8 cellular contexts compared by ENCODE assay signal in genomic region chr5:143066556-143067281, GRCh38.
DNase-seq lines count a peak whose midpoint lies in the region; ATAC-seq, FAIRE-seq and TF ChIP-seq lines count a peak whose summit lies in the region.

No MANE protein-coding gene starts in this region.

- DNase-seq in A549 (ENCODE audit: low read depth in 1 of 2, low spot score in 1 of 2) (peak in 1 of 2 experiments; percentile 37), SIG-M5 treated with dmso at 0.1 percent for 504 hours (lab: John Stamatoyannopoulos, UW; ENCODE audit: unreplicated experiment) (no peak), AG20443 (ENCODE audit: low spot score) (no peak), testis (no peak)
- peak; percentile 51 to 57 for DNase-seq in activated T-cell treated with anti-CD3 and anti-CD28 coated beads, Interleukin-2, amount 50 U/mL, for 48 hours
- DNase-seq in stimulated activated CD4-positive, alpha-beta T cell treated with anti-CD3 and anti-CD28 coated beads, Interleukin-12 subunit alpha, Interleukin-12 subunit beta, amount 100 ng/mL, for 24 hours (ENCODE audit: low read depth in 2 of 2), result peak; percentile 14 to 18

- TF ChIP-seq CTCF in A549 (IDR thresholded peaks at IDR 0.05), result no peak
- TF ChIP-seq CTCF in testis (IDR thresholded peaks at IDR 0.05), result no peak

- peaks cover 38% of the 10 kb centered on the region for H3K4me1 ChIP-seq in A549
- peaks cover 36% of the 10 kb centered on the region for H3K4me1 ChIP-seq in testis

- no peak for TF ChIP-seq EP300 in A549 (IDR thresholded peaks at IDR 0.05)

- POLR2A ChIA-PET in A549 (lab: Yijun Ruan, JAX), result interaction anchor here (0.7 kb wide), 1 partner anchor 173 kb away, joined by 6 read pairs; no protein-coding TSS in a partner anchor

- TF ChIP-seq POLR2A in A549 (IDR thresholded peaks at IDR 0.05; ENCODE audit: low read length) (no peak), testis (IDR thresholded peaks at IDR 0.05) (no peak)

- 67% methylated on average over 8 of the region's 8 CpGs for WGBS in A549 (ENCODE audit: missing lambda C conversion rate)
- 78 to 82% methylated on average over 8 of the region's 8 CpGs for WGBS in testis, 2 donors

- no peak for TF ChIP-seq RAD21 in A549 (conservative IDR thresholded peaks at IDR 0.05 in 1 of 2, IDR thresholded peaks at IDR 0.05 in 1 of 2)

- FAIRE-seq in A549 (lab: Jason Lieb, UNC), result no peak

- intact Hi-C loops in testis (cut with DNase I; ENCODE audit: low total_unique reads), result no loop called here

- CTCF ChIA-PET in A549 (lab: Yijun Ruan, JAX), result interaction anchor here (0.6 to 1.6 kb wide), 2 partner anchors 14 to 800 kb away, joined by 3 to 6 read pairs; no protein-coding TSS in a partner anchor

- H3K4me3 ChIP-seq in A549 (no peak overlapping the region), testis (no peak overlapping the region)

- peaks cover 9% of the 10 kb centered on the region; the same call in 1 of the 3 replicates for H3K9me3 ChIP-seq in A549
- no peaks in the 10 kb centered on the region for H3K9me3 ChIP-seq in testis

- H3K4me2 ChIP-seq in A549, result peak overlapping the region; percentile 33

- ATAC-seq in A549 (peak; percentile 43 to 64; a peak in 3 of 6 replicates), GM19023 (IDR thresholded peaks at IDR 0.05; ENCODE audit: unreplicated experiment) (peak; percentile 68), HG03280 (IDR thresholded peaks at IDR 0.05; ENCODE audit: unreplicated experiment) (peak; percentile 74)

- H3K36me3 ChIP-seq in testis (ENCODE audit: low read depth, missing control alignments), result no peaks in the 10 kb centered on the region

- H3K27me3 ChIP-seq in testis, result no peaks in the 10 kb centered on the region

- H3K27ac ChIP-seq in A549 (peak overlapping the region in 1 of 2 experiments; percentile 47; a peak in 4 of 6 replicates), testis (no peak overlapping the region)

TF ChIP-seq in A549, 52 proteins besides CTCF, POLR2A, EP300 and RAD21:
- TF ChIP-seq GATA3 (IDR thresholded peaks at IDR 0.05; ENCODE audit: borderline replicate concordance), result no peak
- TF ChIP-seq FOSB (CRISPR knock-in tag; IDR thresholded peaks at IDR 0.05), result no peak
- TF ChIP-seq USF2 (IDR thresholded peaks at IDR 0.05), result no peak
- no peak for TF ChIP-seq MAX (IDR thresholded peaks at IDR 0.05)
- TF ChIP-seq ZSCAN20 (CRISPR knock-in tag; IDR thresholded peaks at IDR 0.05), result no peak
- TF ChIP-seq ZC3H11A (IDR thresholded peaks at IDR 0.05), result no peak
- no peak for TF ChIP-seq HEYL (CRISPR knock-in tag; IDR thresholded peaks at IDR 0.05)
- no peak for TF ChIP-seq JUN (IDR thresholded peaks at IDR 0.05)
- TF ChIP-seq NPAS2 (CRISPR knock-in tag; IDR thresholded peaks at IDR 0.05; ENCODE audit: borderline replicate concordance), result no peak
- no peak for TF ChIP-seq REST (IDR thresholded peaks at IDR 0.05)
- no peak for TF ChIP-seq KDM1A (IDR thresholded peaks at IDR 0.05; ENCODE audit: low read depth)
- no peak for TF ChIP-seq HOXB13 (CRISPR knock-in tag; IDR thresholded peaks at IDR 0.05; ENCODE audit: low read depth)
- no peak for TF ChIP-seq HOXB5 (CRISPR knock-in tag; IDR thresholded peaks at IDR 0.05)
- no peak for TF ChIP-seq NFE2L2 (conservative IDR thresholded peaks at IDR 0.05; ENCODE audit: low read length)
- TF ChIP-seq POLR2AphosphoS2 (conservative IDR thresholded peaks at IDR 0.05; ENCODE audit: low read length), result no peak

Comparison
In these comparisons a context has a peak if more than half of its experiments do, and no peak if none do; other contexts are left out.
1. DNase-seq: peak in activated T-cell treated with anti-CD3 and anti-CD28 coated beads, Interleukin-2, amount 50 U/mL, for 48 hours (2 of 2) and stimulated activated CD4-positive, alpha-beta T cell treated with anti-CD3 and anti-CD28 coated beads, Interleukin-12 subunit alpha, Interleukin-12 subunit beta, amount 100 ng/mL, for 24 hours (2 of 2); none in SIG-M5 treated with dmso at 0.1 percent for 504 hours (single experiment), AG20443 (single experiment) and testis (single experiment).
2. Peak in every context shown above with its lines, with median percentiles within 50 percentile points of each other: ATAC-seq.